In the genomic region with DNA sequence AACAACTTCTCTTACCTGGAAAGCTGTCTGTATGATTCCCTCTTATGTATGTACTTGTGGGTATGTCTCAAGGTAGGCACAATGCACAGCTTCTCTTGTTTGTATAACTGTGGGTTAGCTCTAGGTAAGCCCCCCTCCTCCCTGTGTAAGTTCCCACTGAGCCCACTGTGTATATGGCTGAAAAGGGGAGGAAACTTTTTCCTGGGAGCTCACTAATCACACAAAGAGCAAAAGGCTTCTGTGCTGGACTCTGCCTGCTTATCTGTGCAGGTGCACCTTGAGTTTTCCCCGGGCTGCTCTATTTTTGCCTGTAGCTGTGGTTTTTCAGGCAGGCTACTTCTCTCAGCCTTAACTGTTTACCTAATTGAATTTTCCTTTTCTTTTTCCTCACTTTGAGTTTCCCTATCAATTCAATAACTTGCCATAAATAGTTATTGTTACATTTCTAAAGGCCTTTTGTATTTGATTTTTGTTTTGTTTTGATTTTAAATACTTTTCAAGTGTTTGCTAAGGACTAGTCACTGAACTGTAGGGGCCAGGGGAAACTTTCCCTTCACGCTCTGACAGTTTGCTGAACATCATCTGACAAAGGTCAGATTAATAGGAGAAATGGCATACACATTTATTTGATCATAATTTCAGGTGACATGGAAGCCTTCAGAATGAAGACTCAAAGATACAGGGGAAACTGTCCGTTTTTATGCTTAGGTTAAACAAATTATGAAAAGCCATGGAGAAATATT, we compare ENCODE assay signal across 15 cellular contexts.
DNase-seq lines count a peak whose midpoint lies in the region; ATAC-seq and TF ChIP-seq lines count a peak whose summit lies in the region.
"Had no signal": no experiment of that assay in that cellular context is flagged by ENCODE, and none has a peak within 500 bp of the region (broad histone marks: within the 10 kb centered on the region; RNA-seq: fewer than 3 reads in every experiment).

No MANE protein-coding gene starts in this region.

- H3K9me3 Mint-ChIP-seq in activated T-helper 17 cell treated with anti-CD3 and anti-CD28 coated beads, Interleukin-2, amount 50 U/mL, for 72 hours = no peaks in the 10 kb centered on the region

- H3K4me3 Mint-ChIP-seq in activated T-helper 17 cell treated with anti-CD3 and anti-CD28 coated beads, Interleukin-2, amount 50 U/mL, for 72 hours = no peak overlapping the region
- H3K4me3 Mint-ChIP-seq: central memory CD8-positive, alpha-beta T cell; IgD-negative memory B cell; stimulated activated naive B cell treated with anti-CD40 and anti-IgM and Interleukin-4, amounts not matched to agents 10 μg/mL and 1 μg/mL and 100 μg/mL, for 72 hours had no signal

- POLR2A ChIA-PET in PC-9 (lab: Charles Lee; ENCODE audit: unreplicated experiment) = no interaction called here

- BruUV-seq in PC-9 (replicated peaks; lab: Mats Ljungman, UMichigan) = no TSS peak

- H3K4me3 ChIP-seq in BLaER1 (no peak overlapping the region), colonic mucosa (no peak overlapping the region), PC-9 (no peak overlapping the region)

- no peak for TF ChIP-seq CTCF in colonic mucosa (IDR thresholded peaks at IDR 0.05)
- TF ChIP-seq CTCF in PC-9 (conservative IDR thresholded peaks at IDR 0.05) = no peak

- CTCF ChIA-PET in PC-9 (lab: Charles Lee) = no interaction called here

- peak; percentile 61 for ATAC-seq in GM21390 (IDR thresholded peaks at IDR 0.05; ENCODE audit: unreplicated experiment)
- peak; percentile 48 for ATAC-seq in HG03520 (IDR thresholded peaks at IDR 0.05; ENCODE audit: unreplicated experiment)
- ATAC-seq in activated T-helper 17 cell treated with anti-CD3 and anti-CD28 coated beads, Interleukin-2, amount 50 U/mL, for 72 hours (replicated peaks) = no peak
- ATAC-seq: stimulated activated naive B cell treated with anti-CD40 and anti-IgM and Interleukin-4, amounts not matched to agents 10 μg/mL and 1 μg/mL and 100 μg/mL, for 72 hours had no signal

- H3K27me3 ChIP-seq in BLaER1 (no peaks in the 10 kb centered on the region), colonic mucosa (no peaks in the 10 kb centered on the region), PC-9 (ENCODE audit: insufficient read depth, low read depth) (no peaks in the 10 kb centered on the region)

- H3F3A ChIP-seq in PC-9 (ENCODE audit: insufficient read depth, low read depth) = no peaks in the 10 kb centered on the region

- no peaks in the 10 kb centered on the region for H3K36me3 Mint-ChIP-seq in activated T-helper 17 cell treated with anti-CD3 and anti-CD28 coated beads, Interleukin-2, amount 50 U/mL, for 72 hours (ENCODE audit: low read depth)
- H3K36me3 Mint-ChIP-seq: IgD-negative memory B cell; stimulated activated naive B cell treated with anti-CD40 and anti-IgM and Interleukin-4, amounts not matched to agents 10 μg/mL and 1 μg/mL and 100 μg/mL, for 72 hours had no signal

- intact Hi-C loops in colonic mucosa (cut with DNase I) = no loop called here
- intact Hi-C loops in PC-9 (cut with micrococcal nuclease; ENCODE audit: unreplicated experiment) = no loop called here

- no peak overlapping the region for H2AFZ ChIP-seq in PC-9

- no peaks in the 10 kb centered on the region for H3K36me3 ChIP-seq in BLaER1
- no peaks in the 10 kb centered on the region for H3K36me3 ChIP-seq in colonic mucosa
- H3K36me3 ChIP-seq in PC-9 (ENCODE audit: low read depth) = no peaks in the 10 kb centered on the region

- H3K4me2 ChIP-seq in BLaER1 (peak overlapping the region; percentile 25), PC-9 (no peak overlapping the region)

- no peak overlapping the region for H3K27ac Mint-ChIP-seq in activated T-helper 17 cell treated with anti-CD3 and anti-CD28 coated beads, Interleukin-2, amount 50 U/mL, for 72 hours
- H3K27ac Mint-ChIP-seq: IgD-negative memory B cell; stimulated activated naive B cell treated with anti-CD40 and anti-IgM and Interleukin-4, amounts not matched to agents 10 μg/mL and 1 μg/mL and 100 μg/mL, for 72 hours had no signal

- no peaks in the 10 kb centered on the region for H3K9me2 ChIP-seq in PC-9 (ENCODE audit: insufficient read depth)

- H3K9ac ChIP-seq in BLaER1 (no peak overlapping the region), colonic mucosa (ENCODE audit: low read depth in 2 of 2, low read length in 2 of 2) (no peak overlapping the region)

- no peaks in the 10 kb centered on the region for H3K9me3 ChIP-seq in BLaER1
- no peaks in the 10 kb centered on the region for H3K9me3 ChIP-seq in colonic mucosa
- H3K9me3 ChIP-seq in PC-9 (ENCODE audit: insufficient read depth, low read depth) = no peaks in the 10 kb centered on the region

- no peak overlapping the region for H3K27ac ChIP-seq in BLaER1
- H3K27ac ChIP-seq in colonic mucosa = no peak overlapping the region
- H3K27ac ChIP-seq in PC-9 = no peak overlapping the region

- no peaks in the 10 kb centered on the region for H4K20me1 ChIP-seq in BLaER1
- no peaks in the 10 kb centered on the region for H4K20me1 ChIP-seq in PC-9 (ENCODE audit: insufficient read depth)

- DNase-seq in colonic mucosa = peak; percentile 18
- DNase-seq in PC-9 = no peak
- no peak for DNase-seq in stimulated activated naive CD4-positive, alpha-beta T cell treated with Interleukin-2 at 50 U/mL for 16 hours (lab: John Stamatoyannopoulos, UW)
- DNase-seq in globus pallidus (ENCODE audit: low spot score) = no peak
- DNase-seq: activated CD4-positive, CD25-positive, alpha-beta regulatory T cell; activated effector memory CD4-positive, alpha-beta T cell treated with anti-CD3 and anti-CD28 coated beads, Interleukin-2, amount 50 U/mL, for 16 hours; kidney glomerular epithelial cell; NCI-H446; stimulated activated naive B cell treated with anti-CD40 and anti-IgM and Interleukin-4, amounts not matched to agents 10 μg/mL and 1 μg/mL and 100 μg/mL, for 72 hours had no signal

- H3K4me1 ChIP-seq in BLaER1 (peaks cover 12% of the 10 kb centered on the region), colonic mucosa (no peaks in the 10 kb centered on the region), PC-9 (replicated peaks; ENCODE audit: insufficient read depth) (no peaks in the 10 kb centered on the region)

- no peaks in the 10 kb centered on the region for H3K4me1 Mint-ChIP-seq in activated T-helper 17 cell treated with anti-CD3 and anti-CD28 coated beads, Interleukin-2, amount 50 U/mL, for 72 hours
- H3K4me1 Mint-ChIP-seq: central memory CD8-positive, alpha-beta T cell; IgD-negative memory B cell; stimulated activated naive B cell treated with anti-CD40 and anti-IgM and Interleukin-4, amounts not matched to agents 10 μg/mL and 1 μg/mL and 100 μg/mL, for 72 hours had no signal

- H3K79me2 ChIP-seq in PC-9 (ENCODE audit: low read depth) = no peaks in the 10 kb centered on the region

- no peaks in the 10 kb centered on the region for H3K27me3 Mint-ChIP-seq in activated T-helper 17 cell treated with anti-CD3 and anti-CD28 coated beads, Interleukin-2, amount 50 U/mL, for 72 hours
- H3K27me3 Mint-ChIP-seq: central memory CD8-positive, alpha-beta T cell; IgD-negative memory B cell; stimulated activated naive B cell treated with anti-CD40 and anti-IgM and Interleukin-4, amounts not matched to agents 10 μg/mL and 1 μg/mL and 100 μg/mL, for 72 hours had no signal
